Comparison of ENCODE assay signal across 20 cellular contexts in genomic region chr17:49572226-49572625, GRCh38. TPM values are rescaled to one million over a fixed set of nuclear protein-coding genes. Genes with fewer than 3 reads are reported as not detected.
DNase-seq lines count a peak whose midpoint lies in the region; ATAC-seq, FAIRE-seq and TF ChIP-seq lines count a peak whose summit lies in the region.
"Had no signal": no experiment of that assay in that cellular context is flagged by ENCODE, and none has a peak within 500 bp of the region (broad histone marks: within the 10 kb centered on the region; RNA-seq: fewer than 3 reads in every experiment).

No MANE protein-coding gene starts in this region.

- TF ChIP-seq CTCF in natural killer cell (IDR thresholded peaks at IDR 0.05) (no peak), neural progenitor cell (IDR thresholded peaks at IDR 0.05) (no peak), uterus (IDR thresholded peaks at IDR 0.05) (no peak), HepG2 (CRISPR knock-in tag; IDR thresholded peaks at IDR 0.05) (no peak)

- TF ChIP-seq RAD21 in HepG2 (CRISPR knock-in tag; IDR thresholded peaks at IDR 0.05): no peak

- H3K4me1 Mint-ChIP-seq in natural killer cell: peaks cover 0 to 35% of the 10 kb centered on the region in 2 donors
- H3K4me1 Mint-ChIP-seq in natural killer cell treated with Interleukin-12 subunit alpha and Interleukin-12 subunit beta and Interleukin-15 and Interleukin-18, amount 100 ng/mL, for 72 hours (ENCODE audit: low read depth in 2 of 2): peaks cover 12 to 23% of the 10 kb centered on the region in 2 donors
- peaks cover 10% of the 10 kb centered on the region for H3K4me1 Mint-ChIP-seq in neural progenitor cell

- no peak for FAIRE-seq in HepG2 (lab: Jason Lieb, UNC)

- H3K4me1 ChIP-seq in neural progenitor cell: peaks cover 14% of the 10 kb centered on the region
- peaks cover 0 to 4% of the 10 kb centered on the region in 2 donors for H3K4me1 ChIP-seq in uterus
- peaks cover 42% of the 10 kb centered on the region for H3K4me1 ChIP-seq in HepG2 (ENCODE audit: insufficient read depth, low read length)

- H3K27me3 ChIP-seq in neural progenitor cell (peaks cover 51% of the 10 kb centered on the region), uterus (no peaks in the 10 kb centered on the region), HepG2 (ENCODE audit: control insufficient read depth in 1 of 2, insufficient read depth in 2 of 2, low read length in 2 of 2) (peaks cover 0 to 55% of the 10 kb centered on the region in 2 experiments; a peak in 3 of 5 replicates)

- H3F3A ChIP-seq in neural progenitor cell (ENCODE audit: low read depth): peaks cover 58% of the 10 kb centered on the region

- 55% methylated on average over 3 of the region's 3 CpGs for WGBS in HepG2 (ENCODE audit: low lambda C conversion rate)

- ATAC-seq in natural killer cell: no peak
- ATAC-seq in natural killer cell treated with Interleukin-12 subunit alpha and Interleukin-12 subunit beta and Interleukin-15 and Interleukin-18, amount 100 ng/mL, for 72 hours: no peak
- no peak for ATAC-seq in HepG2

- H3K27ac Mint-ChIP-seq in natural killer cell (no peak overlapping the region), neural progenitor cell (peak overlapping the region; percentile 46)
- no peak overlapping the region for H3K27ac Mint-ChIP-seq in natural killer cell treated with Interleukin-12 subunit alpha and Interleukin-12 subunit beta and Interleukin-15 and Interleukin-18, amount 100 ng/mL, for 72 hours

- H3K27me3 Mint-ChIP-seq in natural killer cell (ENCODE audit: low read depth in 2 of 2) (peaks cover 27 to 55% of the 10 kb centered on the region in 2 donors), neural progenitor cell (ENCODE audit: insufficient read depth, low read depth) (peaks cover 42% of the 10 kb centered on the region)
- H3K27me3 Mint-ChIP-seq in natural killer cell treated with Interleukin-12 subunit alpha and Interleukin-12 subunit beta and Interleukin-15 and Interleukin-18, amount 100 ng/mL, for 72 hours: peaks cover 37 to 39% of the 10 kb centered on the region in 2 donors

- peaks cover 2% of the 10 kb centered on the region for H3K79me2 ChIP-seq in neural progenitor cell (ENCODE audit: low read depth)
- no peaks in the 10 kb centered on the region for H3K79me2 ChIP-seq in HepG2 (ENCODE audit: insufficient read depth, low read length)

- H2AFZ ChIP-seq in neural progenitor cell (replicated peaks) (no peak overlapping the region), HepG2 (ENCODE audit: low read length) (no peak overlapping the region)
- H2AFZ ChIP-seq: PC-9 had no signal

- TF ChIP-seq POLR2A in uterus (IDR thresholded peaks at IDR 0.05) (no peak), HepG2 (IDR thresholded peaks at IDR 0.05; ENCODE audit: insufficient read depth in 1 of 2, low read depth in 2 of 2, low read length in 2 of 2) (no peak)

- H3K36me3 Mint-ChIP-seq in natural killer cell (no peaks in the 10 kb centered on the region), neural progenitor cell (no peaks in the 10 kb centered on the region)
- H3K36me3 Mint-ChIP-seq in natural killer cell treated with Interleukin-12 subunit alpha and Interleukin-12 subunit beta and Interleukin-15 and Interleukin-18, amount 100 ng/mL, for 72 hours: no peaks in the 10 kb centered on the region

- H3K4me3 ChIP-seq in neural progenitor cell (no peak overlapping the region), uterus (no peak overlapping the region), HepG2 (replicated peaks in 1 of 3; ENCODE audit: insufficient read depth in 1 of 3, low read depth in 2 of 3, low read length in 3 of 3) (no peak overlapping the region)
- H3K4me3 ChIP-seq: PC-9 had no signal

- no peaks in the 10 kb centered on the region for H3K9me3 ChIP-seq in neural progenitor cell (ENCODE audit: low read depth)
- no peaks in the 10 kb centered on the region for H3K9me3 ChIP-seq in uterus
- no peaks in the 10 kb centered on the region for H3K9me3 ChIP-seq in HepG2 (ENCODE audit: low read length)

- intact Hi-C loops in natural killer cell (cut with micrococcal nuclease): loop anchor here (2.0 kb wide), 1 partner anchor 515 kb away; no protein-coding TSS in a partner anchor
- intact Hi-C loops in uterus (cut with DNase I; ENCODE audit: low total_unique reads): loop anchor here (10.0 kb wide), 1 partner anchor 203 kb away; no protein-coding TSS in a partner anchor
- intact Hi-C loops in HepG2 (cut with micrococcal nuclease; ENCODE audit: unreplicated experiment): no loop called here

- no peak overlapping the region for H3K4me2 ChIP-seq in neural progenitor cell
- no peak overlapping the region for H3K4me2 ChIP-seq in HepG2 (ENCODE audit: low read depth, low read length)
- H3K4me2 ChIP-seq: PC-9 had no signal

- CTCF ChIA-PET in HepG2 (lab: Yijun Ruan, JAX; ENCODE audit: low intra/inter-chr PET ratio, low total read pairs): interaction anchor here (6.1 kb wide), 1 partner anchor 122 kb away, joined by 210 read pairs; no protein-coding TSS in a partner anchor

- H3K9ac ChIP-seq in neural progenitor cell: no peak overlapping the region
- no peak overlapping the region for H3K9ac ChIP-seq in HepG2 (ENCODE audit: insufficient read depth, low read depth, low read length)

- BruUV-seq in HepG2 (replicated peaks; lab: Mats Ljungman, UMichigan): no TSS peak

- DNase-seq in natural killer cell (no peak), cerebellar cortex (ENCODE audit: low spot score) (peak; percentile 47), neural progenitor cell (ENCODE audit: low spot score) (no peak), uterus (no peak), SW 1271 (lab: John Stamatoyannopoulos, UW) (no peak), islet precursor cell (no peak), HepG2 (ENCODE audit: low spot score) (no peak)
- no peak for DNase-seq in natural killer cell treated with Interleukin-12 subunit alpha and Interleukin-12 subunit beta and Interleukin-15 and Interleukin-18, amount 100 ng/mL, for 72 hours (ENCODE audit: low spot score)
- DNase-seq: COR-L47, DMS153, HCEC 1CT, KBM-7, MV-4-11, NCI-H1417, NCI-H1930, NCI-H2171 treated with DMSO at 0.1 percent for 48 hours, NCI-H510A, NCI-H82, PC-9 had no signal

- H3K4me3 Mint-ChIP-seq in natural killer cell (peak overlapping the region; percentile 5), neural progenitor cell (no peak overlapping the region)
- H3K4me3 Mint-ChIP-seq in natural killer cell treated with Interleukin-12 subunit alpha and Interleukin-12 subunit beta and Interleukin-15 and Interleukin-18, amount 100 ng/mL, for 72 hours: no peak overlapping the region

- H4K20me1 ChIP-seq in neural progenitor cell (ENCODE audit: low read depth) (peaks cover 3% of the 10 kb centered on the region), HepG2 (ENCODE audit: insufficient read depth, low read length) (no peaks in the 10 kb centered on the region)

- in situ Hi-C loops in HepG2 (cut with HindIII; ENCODE audit: extremely low pct_ligation_motif_present, low pct_unique_long_range_greater_than_20kb): no loop called here

- POLR2A ChIA-PET in HepG2 (lab: Yijun Ruan, JAX): interaction anchor here (3.2 kb wide), 1 partner anchor 105 kb away, joined by 11 read pairs; the partner anchor contains the start of gene SPOP

- TF ChIP-seq EP300 in HepG2 (IDR thresholded peaks at IDR 0.05; ENCODE audit: low read depth in 2 of 2, low read length in 2 of 2) (no peak), HepG2 (CRISPR knock-in tag; IDR thresholded peaks at IDR 0.05; ENCODE audit: borderline replicate concordance) (no peak)

- H3K9me3 Mint-ChIP-seq in natural killer cell: no peaks in the 10 kb centered on the region
- no peaks in the 10 kb centered on the region for H3K9me3 Mint-ChIP-seq in natural killer cell treated with Interleukin-12 subunit alpha and Interleukin-12 subunit beta and Interleukin-15 and Interleukin-18, amount 100 ng/mL, for 72 hours
- no peaks in the 10 kb centered on the region for H3K9me3 Mint-ChIP-seq in neural progenitor cell

- no peak overlapping the region for H3K27ac ChIP-seq in neural progenitor cell
- peak overlapping the region; percentile 93 for H3K27ac ChIP-seq in uterus
- H3K27ac ChIP-seq in HepG2 (ENCODE audit: extremely low read length, insufficient read depth, low read length): no peak overlapping the region
- H3K27ac ChIP-seq: C4-2B, PC-9 had no signal

- H3K36me3 ChIP-seq in neural progenitor cell (no peaks in the 10 kb centered on the region), uterus (no peaks in the 10 kb centered on the region), HepG2 (replicated peaks in 1 of 2; ENCODE audit: control insufficient read depth in 1 of 2, insufficient read depth in 2 of 2, low read length in 2 of 2) (no peaks in the 10 kb centered on the region)

TF ChIP-seq in HepG2, 621 proteins besides CTCF, POLR2A, EP300 and RAD21 (continues in another document):
- TF ChIP-seq ZNF616 (CRISPR knock-in tag; IDR thresholded peaks at IDR 0.05; ENCODE audit: low read depth): no peak

RNA-seq across cellular contexts. Expression of gene NXPH3, which starts 3.4 kb away (rescaled TPM):
- not detected for total RNA-seq in natural killer cell
- total RNA-seq in natural killer cell treated with Interleukin-12 subunit alpha and Interleukin-12 subunit beta and Interleukin-15 and Interleukin-18, amount 100 ng/mL, for 72 hours: not detected
- total RNA-seq in neural progenitor cell (ENCODE audit: low replicate concordance): 3.6 and 10.7 TPM in 2 replicates
- 10 to 100 TPM in 2 of 4 donors, 1 to 10 TPM in 2; 5.8 to 24.3 (median 9.0) TPM for total RNA-seq in uterus
- 0.04 and 0.08 TPM in 2 replicates for total RNA-seq in HepG2 (2016; rRNA removed; fragmentation: Illumina TruSeq; extraction: Trizol)
- not detected in 2 replicates for total RNA-seq in HepG2 (2016; cell fraction: cytosol; rRNA removed; fragmentation: Illumina TruSeq; extraction: Trizol; ENCODE audit: low read depth)
- 0.10 and 0.11 TPM in 2 replicates for total RNA-seq in HepG2 (2016; cell fraction: insoluble cytoplasmic fraction; rRNA removed; fragmentation: Illumina TruSeq; extraction: Trizol)
- total RNA-seq in HepG2 (2016; cell fraction: membrane; rRNA removed; fragmentation: Illumina TruSeq; extraction: Trizol): not detected in 2 replicates
- total RNA-seq in HepG2 (2016; cell fraction: nucleus; rRNA removed; fragmentation: Illumina TruSeq; extraction: Trizol): not detected in 2 replicates
- polyA plus RNA-seq in HepG2 (2011; rRNA removed): 0.48 and 0.58 TPM in 2 replicates
- polyA plus RNA-seq in HepG2 (2011; cell fraction: cytosol; rRNA removed): 0.31 and 0.54 TPM in 2 replicates
- 0.52 and 0.95 TPM in 2 replicates for polyA plus RNA-seq in HepG2 (2011; cell fraction: nucleus; rRNA removed)
- polyA plus RNA-seq in HepG2 (2012): 0.24 and 0.31 TPM in 2 replicates
- not detected in 2 replicates for polyA plus RNA-seq in HepG2 (2016; cell fraction: cytosol; fragmentation: Illumina TruSeq; extraction: Trizol; ENCODE audit: low read depth)
- not detected in 2 replicates for polyA plus RNA-seq in HepG2 (2016; cell fraction: insoluble cytoplasmic fraction; fragmentation: Illumina TruSeq; extraction: Trizol; ENCODE audit: low read depth)
- 0.12 TPM in 1 of 2 replicates, not detected in the other for polyA plus RNA-seq in HepG2 (2016; cell fraction: membrane; fragmentation: Illumina TruSeq; extraction: Trizol; ENCODE audit: low read depth)
- polyA plus RNA-seq in HepG2 (2016; cell fraction: nucleus; fragmentation: Illumina TruSeq; extraction: Trizol; ENCODE audit: insufficient read depth, low read depth): 0.16 TPM in 1 of 2 replicates, not detected in the other
- polyA minus RNA-seq in HepG2 (2011; rRNA and poly(A)+ RNA removed; ENCODE audit: low replicate concordance): 0.28 TPM in 1 of 2 replicates, not detected in the other
- polyA minus RNA-seq in HepG2 (2011; cell fraction: cytosol; rRNA and poly(A)+ RNA removed): not detected in 2 replicates
- polyA minus RNA-seq in HepG2 (2011; cell fraction: nucleus; rRNA and poly(A)+ RNA removed): 0.26 and 0.50 TPM in 2 replicates
- total RNA-seq: PC-9 had no signal

Comparison
In these comparisons a context has a peak if more than half of its experiments do, and no peak if none do; other contexts are left out.
1. H3K27ac ChIP-seq: peak in uterus (2 of 2); none in neural progenitor cell (single experiment) and HepG2 (single experiment).